In genomic region chr21:45073301-45074047, GRCh38 we compare ENCODE assay signal across 8 cellular contexts. TPM values are rescaled to one million over a fixed set of nuclear protein-coding genes. Genes with fewer than 3 reads are reported as not detected.
DNase-seq lines count a peak whose midpoint lies in the region; ATAC-seq and TF ChIP-seq lines count a peak whose summit lies in the region.

No MANE protein-coding gene starts in this region.

- H3K27me3 ChIP-seq in colonic mucosa (no peaks in the 10 kb centered on the region), right lobe of liver (no peaks in the 10 kb centered on the region), tibial artery (no peaks in the 10 kb centered on the region)

- H3K36me3 ChIP-seq in colonic mucosa (no peaks in the 10 kb centered on the region), right lobe of liver (no peaks in the 10 kb centered on the region), tibial artery (peaks cover 0 to 6% (median 0%) of the 10 kb centered on the region in 3 donors)

- intact Hi-C loops in colonic mucosa (cut with DNase I) (no loop called here), right lobe of liver (cut with DNase I) (no loop called here), tibial artery (cut with DNase I; ENCODE audit: low total_unique reads) (no loop called here)

- H3K4me1 ChIP-seq in colonic mucosa (peaks cover 8% of the 10 kb centered on the region), right lobe of liver (peaks cover 0 to 9% (median 0%) of the 10 kb centered on the region in 4 donors), tibial artery (peaks cover 0 to 50% (median 32%) of the 10 kb centered on the region in 4 donors)

- H3K9me3 ChIP-seq in colonic mucosa (no peaks in the 10 kb centered on the region), right lobe of liver (no peaks in the 10 kb centered on the region), tibial artery (no peaks in the 10 kb centered on the region)

- peak; percentile 66 for DNase-seq in GM20000 (ENCODE audit: low spot score)
- DNase-seq in NCI-H748 treated with DMSO at 0.1 percent for 48 hours (lab: John Stamatoyannopoulos, UW), result peak; percentile 7
- peak; percentile 38 for DNase-seq in colonic mucosa
- peak in 1 of 3 donors; percentile 48 for DNase-seq in right lobe of liver
- no peak for DNase-seq in tibial artery
- DNase-seq in DMS79 treated with DMSO at 0.1 percent for 48 hours (lab: John Stamatoyannopoulos, UW), result no peak
- no peak for DNase-seq in NCI-H510A treated with DMSO at 0.1 percent for 48 hours (lab: John Stamatoyannopoulos, UW)

- TF ChIP-seq POLR2A in right lobe of liver (IDR thresholded peaks at IDR 0.05), result no peak

- 22% methylated on average over 17 of the region's 42 CpGs for WGBS in right lobe of liver (ENCODE audit: insufficient coverage, low coverage, low lambda C conversion rate, missing lambda C conversion rate)

- H3K4me3 ChIP-seq in colonic mucosa (peak overlapping the region; percentile 85), right lobe of liver (peak overlapping the region; percentile 74 to 93 (median 80)), tibial artery (peak overlapping the region; percentile 67 to 97)

- ATAC-seq in right lobe of liver, result peak; percentile 24 to 38 (median 28)
- no peak for ATAC-seq in HG02885 (IDR thresholded peaks at IDR 0.05; ENCODE audit: poor library complexity, unreplicated experiment)

- H3K9ac ChIP-seq in colonic mucosa (ENCODE audit: low read depth in 2 of 2, low read length in 2 of 2), result peak overlapping the region in 1 of 2 donors; percentile 23

- H3K27ac ChIP-seq in colonic mucosa (peak overlapping the region; percentile 69), right lobe of liver (peak overlapping the region; percentile 65 to 84 (median 75)), tibial artery (peak overlapping the region; percentile 84 to 97)

- TF ChIP-seq CTCF in GM20000 (IDR thresholded peaks at IDR 0.05; ENCODE audit: extremely low read depth, missing control alignments) (no peak), colonic mucosa (IDR thresholded peaks at IDR 0.05) (no peak), right lobe of liver (IDR thresholded peaks at IDR 0.05) (no peak), tibial artery (IDR thresholded peaks at IDR 0.05) (no peak)

RNA-seq across cellular contexts. Expression of gene ADARB1, which starts 0.9 kb away (rescaled TPM):
- total RNA-seq in colonic mucosa (1 to 10 TPM; 8.7 to 9.3 TPM), right lobe of liver (1 to 10 TPM; 4.7 to 9.9 (median 8.6) TPM)

Comparison
In these comparisons a context has a peak if more than half of its experiments do, and no peak if none do; other contexts are left out.
1. DNase-seq: peak in GM20000 (single experiment), NCI-H748 treated with DMSO at 0.1 percent for 48 hours (single experiment) and colonic mucosa (single experiment); none in tibial artery (0 of 2), DMS79 treated with DMSO at 0.1 percent for 48 hours (single experiment) and NCI-H510A treated with DMSO at 0.1 percent for 48 hours (single experiment).
2. Peak in every context shown above with its lines, with median percentiles within 50 percentile points of each other: H3K27ac ChIP-seq and H3K4me3 ChIP-seq.